Comparison of ENCODE assay signal across 8 cellular contexts in the genomic region with DNA sequence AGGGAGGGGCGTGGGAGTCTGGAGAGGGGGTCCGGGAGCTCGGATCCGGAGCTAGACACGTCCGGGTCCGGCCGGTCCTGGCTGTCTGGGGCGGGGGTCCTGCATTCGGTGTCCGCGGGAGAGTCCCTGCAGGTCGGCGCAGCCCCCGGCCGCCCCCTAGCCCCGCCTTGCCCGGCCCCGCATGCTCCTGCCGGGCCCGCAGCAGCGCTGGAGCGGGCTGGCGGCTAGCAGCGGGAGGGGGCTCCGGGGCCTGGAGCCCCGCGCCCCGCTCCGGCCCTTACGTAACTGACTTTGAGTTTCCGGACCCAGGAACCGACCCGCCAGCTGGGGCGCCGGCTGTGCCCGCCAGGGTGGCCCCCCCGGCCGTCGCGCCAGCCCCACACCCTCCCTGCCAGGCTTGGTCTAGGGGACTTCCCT. TPM values are rescaled to one million over a fixed set of nuclear protein-coding genes. Genes with fewer than 3 reads are reported as not detected.
A peak's percentile ranks its signal among the peaks of the same experiment; 100 is the strongest.
DNase-seq lines count a peak whose midpoint lies in the region; ATAC-seq and TF ChIP-seq lines count a peak whose summit lies in the region.

No MANE protein-coding gene starts in this region.

- intact Hi-C loops in heart left ventricle (cut with DNase I), result loop anchor here in 6 of 10 donors (5.0 to 10.0 kb wide), 7 partner anchors 95 to 1820 kb away; a partner anchor contains a TSS

- no peaks in the 10 kb centered on the region for H3K9me3 ChIP-seq in heart left ventricle

- peaks cover 0 to 52% (median 14%) of the 10 kb centered on the region in 12 donors for H3K4me1 ChIP-seq in heart left ventricle

- H3K4me3 ChIP-seq in GM08714 (ENCODE audit: low read length), result peak overlapping the region; percentile 92
- H3K4me3 ChIP-seq in heart left ventricle, result peak overlapping the region; percentile 60 to 94 (median 87)
- H3K4me3 ChIP-seq in retinal pigment epithelial cell (ENCODE audit: low read length), result peak overlapping the region; percentile 94

- in situ Hi-C loops in G401 (cut with HindIII; ENCODE audit: low sequenced_read_pairs), result no loop called here

- WGBS in heart left ventricle, 4 donors, result 0 to 1% (median 0%) methylated on average over 21 to 41 of the region's 41 CpGs

- peaks cover 0 to 10% (median 0%) of the 10 kb centered on the region in 9 donors for H3K27me3 ChIP-seq in heart left ventricle

- DNase-seq in NAMALWA (ENCODE audit: low spot score) (peak; percentile 62), activated gamma-delta T cell treated with Interleukin-2 at 50 U/mL for 16 hours (peak; percentile 61), heart left ventricle (peak in 4 of 5 donors; percentile 23 to 37 (median 34)), retinal pigment epithelial cell (ENCODE audit: low read depth) (no peak), NCI-H1105 treated with DMSO at 0.1 percent for 48 hours (lab: John Stamatoyannopoulos, UW) (no peak), G401 (ENCODE audit: low spot score) (no peak)

- TF ChIP-seq CTCF in heart left ventricle (IDR thresholded peaks at IDR 0.05) (no peak), retinal pigment epithelial cell (conservative IDR thresholded peaks at IDR 0.05; ENCODE audit: low read depth, low read length) (no peak)

- ATAC-seq in heart left ventricle, result peak in 3 of 4 donors; percentile 11 to 30 (median 11)
- no peak for ATAC-seq in HG03159 (IDR thresholded peaks at IDR 0.05; ENCODE audit: unreplicated experiment)

- no peaks in the 10 kb centered on the region for H3K36me3 ChIP-seq in heart left ventricle

- H3K27ac ChIP-seq in heart left ventricle, result peak overlapping the region; percentile 53 to 90 (median 84)

- TF ChIP-seq POLR2A in heart left ventricle (IDR thresholded peaks at IDR 0.05), result no peak

RNA-seq across cellular contexts. Expression of a gene that starts 26.9 kb away (rescaled TPM):
- 10 to 100 TPM; 13.6 to 34.4 (median 24.2) TPM for total RNA-seq in heart left ventricle
- polyA plus RNA-seq in heart left ventricle, result 10 to 100 TPM in 1 of 2 donors, 1 to 10 TPM in 1; 7.8 to 10.1 TPM
- total RNA-seq in G401 (2014; rRNA removed; shearing (Covaris generic)), result 25.2 and 39.4 TPM in 2 replicates

Comparison
In these comparisons a context has a peak if more than half of its experiments do, and no peak if none do; other contexts are left out.
1. DNase-seq: peak in NAMALWA (single experiment), activated gamma-delta T cell treated with Interleukin-2 at 50 U/mL for 16 hours (single experiment) and heart left ventricle (4 of 5); none in retinal pigment epithelial cell (single experiment), NCI-H1105 treated with DMSO at 0.1 percent for 48 hours (single experiment) and G401 (single experiment).
2. Peak in every context shown above with its lines, with median percentiles within 50 percentile points of each other: H3K4me3 ChIP-seq.